Comparison of ENCODE assay signal across 8 cellular contexts in genomic region chr22:32644252-32645100, GRCh38.
DNase-seq lines count a peak whose midpoint lies in the region; ATAC-seq and TF ChIP-seq lines count a peak whose summit lies in the region.

No MANE protein-coding gene starts in this region.

- H3K36me3 ChIP-seq in MM.1S (replicated peaks; ENCODE audit: insufficient read depth, low read length) = no peaks in the 10 kb centered on the region
- no peaks in the 10 kb centered on the region for H3K36me3 ChIP-seq in heart right ventricle
- H3K36me3 ChIP-seq in skeletal muscle tissue (ENCODE audit: control insufficient read depth in 3 of 3, insufficient read depth in 3 of 3, low read length in 3 of 3) = no peaks in the 10 kb centered on the region

- ATAC-seq in heart right ventricle = peak; percentile 86 to 95 (median 92)
- ATAC-seq in GM21786 (IDR thresholded peaks at IDR 0.05; ENCODE audit: unreplicated experiment) = no peak
- no peak for ATAC-seq in GM21737 (IDR thresholded peaks at IDR 0.05; ENCODE audit: unreplicated experiment)

- TF ChIP-seq CTCF in MM.1S (IDR thresholded peaks at IDR 0.05; ENCODE audit: low read length) (no peak), heart right ventricle (IDR thresholded peaks at IDR 0.05) (peak in 4 of 9 donors; percentile 13 to 44 (median 32))

- no peak overlapping the region for H3K4me3 ChIP-seq in MM.1S (ENCODE audit: low read length)
- no peak overlapping the region for H3K4me3 ChIP-seq in heart right ventricle
- peak overlapping the region in 1 of 3 donors; percentile 13 for H3K4me3 ChIP-seq in skeletal muscle tissue (ENCODE audit: low read length in 3 of 3)

- no peaks in the 10 kb centered on the region for H4K20me1 ChIP-seq in MM.1S (ENCODE audit: insufficient read depth, low read length)

- H3K9me3 ChIP-seq in MM.1S (replicated peaks; ENCODE audit: insufficient read depth, low read length) (no peaks in the 10 kb centered on the region), heart right ventricle (peaks cover 0 to 12% (median 0%) of the 10 kb centered on the region in 11 donors), skeletal muscle tissue (ENCODE audit: control insufficient read depth in 3 of 3, low read length in 3 of 3) (peaks cover 0 to 6% (median 0%) of the 10 kb centered on the region in 3 donors)

- H2AFZ ChIP-seq in MM.1S (ENCODE audit: low read length) = 0 out of 2 replicates have a peak overlapping the region, but pooled peaks have one; percentile 51

- DNase-seq in MM.1S (no peak), heart right ventricle (peak; percentile 65 to 80), DMS79 (lab: John Stamatoyannopoulos, UW) (no peak), NCI-H187 treated with DMSO at 0.1 percent for 48 hours (lab: John Stamatoyannopoulos, UW) (no peak)
- DNase-seq in activated T-cell treated with anti-CD3 and anti-CD28 coated beads, Interleukin-2, amount 50 U/mL, for 48 hours = peak; percentile 41

- H3K27ac ChIP-seq in MM.1S (ENCODE audit: low read length) (no peak overlapping the region), heart right ventricle (peak overlapping the region; percentile 34 to 90 (median 84)), skeletal muscle tissue (ENCODE audit: low read depth, low read length) (peak overlapping the region; percentile 66)

- H3K79me2 ChIP-seq in MM.1S (ENCODE audit: low read length) = no peaks in the 10 kb centered on the region

- H3K27me3 ChIP-seq in MM.1S (replicated peaks; ENCODE audit: insufficient read depth, low read length) (no peaks in the 10 kb centered on the region), heart right ventricle (no peaks in the 10 kb centered on the region), skeletal muscle tissue (ENCODE audit: control insufficient read depth in 3 of 3, insufficient read depth in 3 of 3, low read length in 3 of 3) (no peaks in the 10 kb centered on the region)

- H3K9ac ChIP-seq in MM.1S (ENCODE audit: low read length) (no peak overlapping the region), skeletal muscle tissue (ENCODE audit: low read depth in 1 of 3, low read length in 3 of 3) (peak overlapping the region in 2 of 3 donors; percentile 23 to 25)

- intact Hi-C loops in heart right ventricle (cut with DNase I) = loop anchor here in 4 of 10 donors (5.0 to 10.0 kb wide), 2 partner anchors 110 to 112 kb away; no protein-coding TSS in a partner anchor

- WGBS in heart right ventricle, 2 donors = 41 to 44% methylated on average over 14 of the region's 14 CpGs

- H3K4me2 ChIP-seq in MM.1S (ENCODE audit: low read depth, low read length) = no peak overlapping the region

- H3K4me1 ChIP-seq in MM.1S (ENCODE audit: low read length) = no peaks in the 10 kb centered on the region
- peaks cover 0 to 19% (median 12%) of the 10 kb centered on the region in 9 donors for H3K4me1 ChIP-seq in heart right ventricle
- H3K4me1 ChIP-seq in skeletal muscle tissue (ENCODE audit: control insufficient read depth in 3 of 3, insufficient read depth in 3 of 3, low read length in 3 of 3) = peaks cover 4 to 9% (median 7%) of the 10 kb centered on the region in 3 donors

- no peaks in the 10 kb centered on the region for H3K9me2 ChIP-seq in MM.1S (replicated peaks; ENCODE audit: insufficient read depth, low read length)

- no peaks in the 10 kb centered on the region for H3F3A ChIP-seq in MM.1S (ENCODE audit: insufficient read depth, low read length)

Comparison
In these comparisons a context has a peak if more than half of its experiments do, and no peak if none do; other contexts are left out.
1. DNase-seq: peak in activated T-cell treated with anti-CD3 and anti-CD28 coated beads, Interleukin-2, amount 50 U/mL, for 48 hours (2 of 2) and heart right ventricle (2 of 2); none in MM.1S (single experiment), DMS79 (single experiment) and NCI-H187 treated with DMSO at 0.1 percent for 48 hours (single experiment).
2. ATAC-seq: peak in heart right ventricle (8 of 8); none in GM21786 (single experiment) and GM21737 (single experiment).